Comparison of ENCODE assay signal across 9 cellular contexts in the genomic region with DNA sequence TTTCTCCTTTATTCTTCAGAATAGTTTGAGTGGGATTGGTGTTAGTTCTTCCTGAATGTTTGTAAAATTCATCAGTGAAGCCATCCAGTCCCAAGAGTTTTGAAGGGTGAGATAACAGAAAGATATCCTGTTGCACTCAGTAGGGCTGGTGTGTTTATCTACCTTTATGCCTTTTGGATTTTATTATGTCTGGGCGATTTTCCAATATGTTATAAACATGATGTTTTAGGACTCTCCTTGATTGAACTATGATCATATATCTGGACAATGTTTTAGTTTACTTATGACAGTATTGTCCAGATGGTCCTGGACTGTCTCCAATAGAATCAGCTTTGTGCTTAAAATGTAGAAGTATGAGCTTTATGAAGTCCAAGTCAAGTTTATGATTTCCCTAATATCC.
"Had no signal": no experiment of that assay in that cellular context is flagged by ENCODE, and none has a peak within 500 bp of the region (broad histone marks: within the 10 kb centered on the region; RNA-seq: fewer than 3 reads in every experiment).

No MANE protein-coding gene starts in this region.

- H3K27ac Mint-ChIP-seq: GM23338, H9, IgD-negative memory B cell had no signal

- H3K36me3 Mint-ChIP-seq: IgD-negative memory B cell had no signal

- FAIRE-seq: H1, H54, HepG2 had no signal

- H3K9me3 Mint-ChIP-seq: GM23338, IgD-negative memory B cell had no signal

- H3K4me1 Mint-ChIP-seq: GM23338, H9, IgD-negative memory B cell had no signal

- DNase-seq: H9, HCEC 1CT, KBM-7 had no signal

- H3K27ac ChIP-seq: HL-60 had no signal

- ATAC-seq: GM23338, HepG2 had no signal

- H3K4me3 Mint-ChIP-seq: GM23338, H9, IgD-negative memory B cell had no signal

- H3K27me3 Mint-ChIP-seq: IgD-negative memory B cell had no signal
